8 cellular contexts compared by ENCODE assay signal in the genomic region with DNA sequence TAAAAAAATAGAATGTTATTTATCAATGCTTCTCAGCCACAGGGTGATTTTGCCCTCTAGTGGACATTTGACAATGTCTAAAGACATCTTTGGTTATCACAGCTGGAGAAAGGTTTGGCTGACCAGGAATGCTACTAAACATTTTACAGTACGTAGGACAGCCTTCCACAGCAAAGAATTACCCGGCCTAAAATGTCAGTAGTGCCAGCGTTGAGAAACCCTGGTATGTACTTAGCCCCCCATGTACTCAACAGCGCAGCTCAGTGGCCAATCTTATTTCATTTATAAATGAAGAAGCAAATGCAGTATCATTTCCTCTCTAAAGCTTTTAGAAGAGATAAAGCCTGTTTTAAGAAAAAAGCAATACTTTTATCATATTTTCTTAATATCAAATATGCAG. TPM values are rescaled to one million over a fixed set of nuclear protein-coding genes. Genes with fewer than 3 reads are reported as not detected.
DNase-seq lines count a peak whose midpoint lies in the region; ATAC-seq and TF ChIP-seq lines count a peak whose summit lies in the region.

No MANE protein-coding gene starts in this region.

- peak; percentile 29 for DNase-seq in DMS 273 treated with DMSO at 0.1 percent for 48 hours (lab: John Stamatoyannopoulos, UW)
- DNase-seq in KG1 (lab: John Stamatoyannopoulos, UW): peak; percentile 64
- DNase-seq in T-helper 1 cell: peak in 4 of 5 donors; percentile 19 to 33 (median 28)
- DNase-seq in chondrocyte (ENCODE audit: low spot score): no peak
- peak; percentile 41 for DNase-seq in memory B cell (ENCODE audit: low spot score in 2 of 2)
- no peak for DNase-seq in uterus
- DNase-seq in T1000 (lab: John Stamatoyannopoulos, UW): no peak

- ATAC-seq in memory B cell (ENCODE audit: low read depth) (peak; percentile 89), HG03469 (IDR thresholded peaks at IDR 0.05; ENCODE audit: unreplicated experiment) (no peak)

- intact Hi-C loops in uterus (cut with DNase I; ENCODE audit: low total_unique reads): no loop called here

- H3K4me1 Mint-ChIP-seq in chondrocyte (ENCODE audit: low read depth): peaks cover 61% of the 10 kb centered on the region
- H3K4me1 Mint-ChIP-seq in memory B cell: peaks cover 33% of the 10 kb centered on the region

- H3K27me3 Mint-ChIP-seq in chondrocyte (ENCODE audit: low read depth): no peaks in the 10 kb centered on the region
- no peaks in the 10 kb centered on the region for H3K27me3 Mint-ChIP-seq in memory B cell

- peak overlapping the region; percentile 71 for H3K27ac Mint-ChIP-seq in chondrocyte (ENCODE audit: unreplicated experiment)
- no peak overlapping the region for H3K27ac Mint-ChIP-seq in memory B cell

- no peaks in the 10 kb centered on the region for H3K36me3 ChIP-seq in uterus

- H3K4me1 ChIP-seq in uterus: peaks cover 6 to 16% of the 10 kb centered on the region in 2 donors

- H3K9me3 ChIP-seq in uterus: no peaks in the 10 kb centered on the region

- H3K36me3 Mint-ChIP-seq in chondrocyte (ENCODE audit: low read depth) (no peaks in the 10 kb centered on the region), memory B cell (no peaks in the 10 kb centered on the region)

- H3K4me3 Mint-ChIP-seq in chondrocyte (ENCODE audit: unreplicated experiment) (no peak overlapping the region), memory B cell (no peak overlapping the region)

- H3K27me3 ChIP-seq in uterus: no peaks in the 10 kb centered on the region

- TF ChIP-seq CTCF in chondrocyte (IDR thresholded peaks at IDR 0.05) (peak; percentile 96), uterus (IDR thresholded peaks at IDR 0.05) (peak; percentile 23 to 51 (median 36))

- no peak overlapping the region for H3K27ac ChIP-seq in uterus

- H3K9me3 Mint-ChIP-seq in chondrocyte (ENCODE audit: low read depth) (no peaks in the 10 kb centered on the region), memory B cell (no peaks in the 10 kb centered on the region)

- TF ChIP-seq POLR2A in uterus (IDR thresholded peaks at IDR 0.05): no peak

- H3K4me3 ChIP-seq in uterus: no peak overlapping the region

RNA-seq across cellular contexts. Expression of a gene that starts 5.8 kb away (rescaled TPM):
- total RNA-seq in chondrocyte (65.1 to 73.7 TPM (median 70.8 TPM) in 3 replicates), uterus (100 to 1,000 TPM in 2 of 4 donors, 10 to 100 TPM in 2; 50.7 to 111 (median 89.1) TPM)

RNA-seq across cellular contexts. Expression of a gene that starts 57.0 kb away (rescaled TPM):
- total RNA-seq in chondrocyte: 175 to 212 TPM (median 181 TPM) in 3 replicates
- total RNA-seq in uterus: 100 to 1,000 TPM in 2 of 4 donors, 10 to 100 TPM in 2; 66.5 to 159 (median 113) TPM

Comparison
In these comparisons a context has a peak if more than half of its experiments do, and no peak if none do; other contexts are left out.
1. DNase-seq: peak in DMS 273 treated with DMSO at 0.1 percent for 48 hours (single experiment), KG1 (single experiment), T-helper 1 cell (4 of 5) and memory B cell (2 of 2); none in chondrocyte (single experiment), uterus (0 of 2) and T1000 (single experiment).